In the genomic region with DNA sequence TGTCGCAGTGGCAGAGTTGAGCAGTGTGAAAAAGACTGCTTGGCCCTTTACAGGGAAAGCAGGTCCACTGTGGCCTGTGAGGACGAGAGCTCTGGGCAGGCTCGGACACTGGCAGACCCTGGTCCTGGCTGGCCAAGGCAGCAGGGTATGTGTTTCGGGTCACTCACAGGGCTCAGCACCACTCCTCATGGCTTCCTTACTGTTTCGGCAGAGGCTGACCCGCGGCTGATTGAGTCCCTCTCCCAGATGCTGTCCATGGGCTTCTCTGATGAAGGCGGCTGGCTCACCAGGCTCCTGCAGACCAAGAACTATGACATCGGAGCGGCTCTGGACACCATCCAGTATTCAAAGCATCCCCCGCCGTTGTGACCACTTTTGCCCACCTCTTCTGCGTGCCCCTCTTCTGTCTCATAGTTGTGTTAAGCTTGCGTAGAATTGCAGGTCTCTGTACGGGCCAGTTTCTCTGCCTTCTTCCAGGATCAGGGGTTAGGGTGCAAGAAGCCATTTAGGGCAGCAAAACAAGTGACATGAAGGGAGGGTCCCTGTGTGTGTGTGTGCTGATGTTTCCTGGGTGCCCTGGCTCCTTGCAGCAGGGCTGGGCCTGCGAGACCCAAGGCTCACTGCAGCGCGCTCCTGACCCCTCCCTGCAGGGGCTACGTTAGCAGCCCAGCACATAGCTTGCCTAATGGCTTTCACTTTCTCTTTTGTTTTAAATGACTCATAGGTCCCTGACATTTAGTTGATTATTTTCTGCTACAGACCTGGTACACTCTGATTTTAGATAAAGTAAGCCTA, we compare ENCODE assay signal across 8 cellular contexts. TPM values are rescaled to one million over a fixed set of nuclear protein-coding genes. Genes with fewer than 3 reads are reported as not detected.
DNase-seq lines count a peak whose midpoint lies in the region; ATAC-seq lines count a peak whose summit lies in the region.

No MANE protein-coding gene starts in this region.

- ATAC-seq in HG03432 (IDR thresholded peaks at IDR 0.05; ENCODE audit: unreplicated experiment), result peak; percentile 66
- peak; percentile 96 for ATAC-seq in stimulated activated naive CD8-positive, alpha-beta T cell treated with anti-CD3 and anti-CD28 coated beads, Interleukin-15, Interleukin-2, amounts not matched to agents 100 U/mL and 50 U/mL, for 24 hours

- peak; percentile 64 for DNase-seq in Daoy (ENCODE audit: low read depth)
- peak; percentile 37 for DNase-seq in activated T-helper 1 cell treated with Interleukin-2 at 50 U/mL for 16 hours (ENCODE audit: low read depth)
- DNase-seq in kidney tubule cell (ENCODE audit: low spot score), result peak; percentile 60
- DNase-seq in stimulated activated naive CD8-positive, alpha-beta T cell treated with anti-CD3 and anti-CD28 coated beads, Interleukin-15, Interleukin-2, amounts not matched to agents 100 U/mL and 50 U/mL, for 24 hours, result peak; percentile 60
- DNase-seq in nucleus accumbens (lab: John Stamatoyannopoulos, UW), result no peak
- DNase-seq in RPMI8226, result no peak
- DNase-seq in hippocampal formation (lab: John Stamatoyannopoulos, UW), result no peak

RNA-seq across cellular contexts. Expression of a gene that starts 15.7 kb away (rescaled TPM):
- total RNA-seq in Daoy (2014; rRNA removed; shearing (Covaris generic)), result 311 and 335 TPM in 2 replicates

RNA-seq across cellular contexts. Expression of a gene that starts 22.2 kb away (rescaled TPM):
- 9.2 and 11.1 TPM in 2 replicates for total RNA-seq in Daoy (2014; rRNA removed; shearing (Covaris generic))

RNA-seq across cellular contexts. Expression of a gene that starts 29.8 kb away (rescaled TPM):
- 52.9 and 62.7 TPM in 2 replicates for total RNA-seq in Daoy (2014; rRNA removed; shearing (Covaris generic))

RNA-seq across cellular contexts. Expression of a gene that starts 42.6 kb away (rescaled TPM):
- not detected in 2 replicates for total RNA-seq in Daoy (2014; rRNA removed; shearing (Covaris generic))

Comparison
In these comparisons a context has a peak if more than half of its experiments do, and no peak if none do; other contexts are left out.
1. DNase-seq: peak in Daoy (single experiment), activated T-helper 1 cell treated with Interleukin-2 at 50 U/mL for 16 hours (single experiment), kidney tubule cell (single experiment) and stimulated activated naive CD8-positive, alpha-beta T cell treated with anti-CD3 and anti-CD28 coated beads, Interleukin-15, Interleukin-2, amounts not matched to agents 100 U/mL and 50 U/mL, for 24 hours (single experiment); none in nucleus accumbens (0 of 56), RPMI8226 (single experiment) and hippocampal formation (0 of 2).